Comparison of ENCODE assay signal across 8 cellular contexts in genomic region chr19:3761382-3762129, GRCh38. TPM values are rescaled to one million over a fixed set of nuclear protein-coding genes. Genes with fewer than 3 reads are reported as not detected.
DNase-seq lines count a peak whose midpoint lies in the region; ATAC-seq and TF ChIP-seq lines count a peak whose summit lies in the region.

A gene with protein sequence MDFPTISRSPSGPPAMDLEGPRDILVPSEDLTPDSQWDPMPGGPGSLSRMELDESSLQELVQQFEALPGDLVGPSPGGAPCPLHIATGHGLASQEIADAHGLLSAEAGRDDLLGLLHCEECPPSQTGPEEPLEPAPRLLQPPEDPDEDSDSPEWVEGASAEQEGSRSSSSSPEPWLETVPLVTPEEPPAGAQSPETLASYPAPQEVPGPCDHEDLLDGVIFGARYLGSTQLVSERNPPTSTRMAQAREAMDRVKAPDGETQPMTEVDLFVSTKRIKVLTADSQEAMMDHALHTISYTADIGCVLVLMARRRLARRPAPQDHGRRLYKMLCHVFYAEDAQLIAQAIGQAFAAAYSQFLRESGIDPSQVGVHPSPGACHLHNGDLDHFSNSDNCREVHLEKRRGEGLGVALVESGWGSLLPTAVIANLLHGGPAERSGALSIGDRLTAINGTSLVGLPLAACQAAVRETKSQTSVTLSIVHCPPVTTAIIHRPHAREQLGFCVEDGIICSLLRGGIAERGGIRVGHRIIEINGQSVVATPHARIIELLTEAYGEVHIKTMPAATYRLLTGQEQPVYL (minus strand): TSS chr19:3761692. CDS start chr19:3760264, 1,428 bp downstream.

- intact Hi-C loops in CD14-positive monocyte (cut with micrococcal nuclease): loop anchor here in 1 of 2 donors (5.0 kb wide), 1 partner anchor 61 kb away; no protein-coding TSS in a partner anchor

- H3K27me3 ChIP-seq in HUES6 (ENCODE audit: control insufficient read depth, insufficient read depth, low read length) (no peaks in the 10 kb centered on the region), NT2/D1 (ENCODE audit: insufficient read depth, insufficient read length) (no peaks in the 10 kb centered on the region)

- peaks cover 0 to 3% (median 0%) of the 10 kb centered on the region in 3 donors for H3K27me3 Mint-ChIP-seq in CD14-positive monocyte (ENCODE audit: low read depth in 3 of 3)
- H3K27me3 Mint-ChIP-seq in endothelial cell (ENCODE audit: unreplicated experiment): peaks cover 2% of the 10 kb centered on the region

- H3K4me3 ChIP-seq in HUES6 (ENCODE audit: low read depth, low read length): peak within 1 kb of the TSS; percentile 92
- peak within 1 kb of the TSS; percentile 96 for H3K4me3 ChIP-seq in NT2/D1 (ENCODE audit: insufficient read length, low read depth)

- H3K36me3 Mint-ChIP-seq in CD14-positive monocyte: peaks cover 8 to 46% of the 10 kb centered on the region in 2 donors
- H3K36me3 Mint-ChIP-seq in endothelial cell (ENCODE audit: low read depth, unreplicated experiment): peaks cover 6% of the 10 kb centered on the region

- H3K27ac Mint-ChIP-seq in CD14-positive monocyte: peak within 1 kb of the TSS; percentile 99 to 100 (median 99)
- H3K27ac Mint-ChIP-seq in endothelial cell (ENCODE audit: unreplicated experiment): peak within 1 kb of the TSS; percentile 98

- H3K4me1 ChIP-seq in HUES6 (ENCODE audit: control insufficient read depth, insufficient read depth, low read length) (peaks cover 4% of the 10 kb centered on the region; the same call in 1 of the 2 replicates), NT2/D1 (ENCODE audit: insufficient read depth, insufficient read length) (peaks cover 4% of the 10 kb centered on the region)

- peak within 1 kb of the TSS; percentile 93 for H3K27ac ChIP-seq in HUES6 (ENCODE audit: low read depth, low read length)

- H3K9me3 Mint-ChIP-seq in CD14-positive monocyte: no peaks in the 10 kb centered on the region
- H3K9me3 Mint-ChIP-seq in endothelial cell (ENCODE audit: unreplicated experiment): no peaks in the 10 kb centered on the region

- DNase-seq in CD14-positive monocyte (ENCODE audit: low spot score) (peak; percentile 85), NT2/D1 (ENCODE audit: low read depth, low spot score) (peak; percentile 88), endothelial cell (ENCODE audit: low spot score) (peak; percentile 98), midbrain (lab: John Stamatoyannopoulos, UW) (peak; percentile 91)
- peak; percentile 87 for DNase-seq in activated CD8-positive, alpha-beta memory T cell treated with anti-CD3 and anti-CD28 coated beads, Interleukin-2, amount 50 U/mL, for 24 hours (ENCODE audit: extremely low read depth)
- DNase-seq in stimulated activated CD8-positive, alpha-beta memory T cell treated with anti-CD3 and anti-CD28 coated beads, Interleukin-15, amount 100 ng/mL, for 48 hours (ENCODE audit: low read depth in 2 of 2): peak; percentile 91 to 95

- peak; percentile 41 for ATAC-seq in GM19467 (IDR thresholded peaks at IDR 0.05; ENCODE audit: unreplicated experiment)

- H3K4me3 Mint-ChIP-seq in CD14-positive monocyte: peak within 1 kb of the TSS; percentile 93 to 98
- H3K4me3 Mint-ChIP-seq in endothelial cell (ENCODE audit: unreplicated experiment): peak within 1 kb of the TSS; percentile 99

- H3K4me1 Mint-ChIP-seq in CD14-positive monocyte: peaks cover 19% of the 10 kb centered on the region
- peaks cover 8% of the 10 kb centered on the region for H3K4me1 Mint-ChIP-seq in endothelial cell (ENCODE audit: unreplicated experiment)

- peak; percentile 74 for TF ChIP-seq CTCF in CD14-positive monocyte (IDR thresholded peaks at IDR 0.05)
- peak; percentile 62 for TF ChIP-seq CTCF in endothelial cell (IDR thresholded peaks at IDR 0.05; ENCODE audit: unreplicated experiment)

- no peaks in the 10 kb centered on the region for H3K9me3 ChIP-seq in HUES6 (ENCODE audit: control insufficient read depth, insufficient read depth, low read depth, low read length)
- H3K9me3 ChIP-seq in NT2/D1 (ENCODE audit: insufficient read depth, low read length): no peaks in the 10 kb centered on the region

- peaks cover 23% of the 10 kb centered on the region for H3K36me3 ChIP-seq in HUES6 (ENCODE audit: control insufficient read depth, insufficient read depth, low read length)
- peaks cover 41% of the 10 kb centered on the region for H3K36me3 ChIP-seq in NT2/D1 (ENCODE audit: insufficient read depth, insufficient read length, low read length)

- H3K9ac ChIP-seq in HUES6 (ENCODE audit: low read length) (peak within 1 kb of the TSS; percentile 96), NT2/D1 (ENCODE audit: insufficient read length, low read depth) (peak within 1 kb of the TSS; percentile 99)

RNA-seq across cellular contexts. Expression of the gene that starts here (rescaled TPM):
- 10 to 100 TPM; 14.5 to 16.1 TPM for polyA plus RNA-seq in CD14-positive monocyte
- total RNA-seq in endothelial cell (ENCODE audit: unreplicated experiment): 23.8 TPM

Comparison
In these comparisons a context has a peak if more than half of its experiments do, and no peak if none do; other contexts are left out.
1. Peak in every context shown above with its lines: DNase-seq, ATAC-seq, H3K4me3 ChIP-seq and H3K27ac ChIP-seq.